Comparison of ENCODE assay signal across 26 cellular contexts in genomic region chr13:110099922-110100321, GRCh38.
"Had no signal": no experiment of that assay in that cellular context is flagged by ENCODE, and none has a peak within 500 bp of the region (broad histone marks: within the 10 kb centered on the region; RNA-seq: fewer than 3 reads in every experiment).

No MANE protein-coding gene starts in this region.

- H3K27ac ChIP-seq: stomach, suprapubic skin, testis, thoracic aorta, thyroid gland, tibial artery, tibial nerve, transverse colon, upper lobe of left lung, upper lobe of right lung, vagina had no signal

- DNase-seq: stimulated activated CD4-positive, alpha-beta T cell treated with anti-CD3 and anti-CD28 coated beads, Interleukin-2, amount 100 ng/mL, for 48 hours; stimulated activated CD4-positive, alpha-beta T cell treated with anti-CD3 and anti-CD28 coated beads, Interleukin-4, amount 100 ng/mL, for 1 hour; stimulated activated CD4-positive, alpha-beta T cell treated with anti-CD3 and anti-CD28 coated beads, Interleukin-4, amount 100 ng/mL, for 24 hours; stimulated activated CD4-positive, alpha-beta T cell treated with anti-CD3 and anti-CD28 coated beads, Interleukin-4, amount 100 ng/mL, for 4 hours; stimulated activated CD8-positive, alpha-beta memory T cell treated with anti-CD3 and anti-CD28 coated beads, Interleukin-4, amount 100 ng/mL, for 48 hours; stimulated activated naive B cell treated with anti-CD40 and anti-IgM and Interleukin-4, amounts not matched to agents 10 μg/mL and 1 μg/mL and 100 μg/mL, for 72 hours; stimulated activated naive CD4-positive, alpha-beta T cell; stimulated activated naive CD4-positive, alpha-beta T cell treated with Interleukin-2 at 50 U/mL for 16 hours; stimulated activated naive CD8-positive, alpha-beta T cell treated with anti-CD3 and anti-CD28 coated beads, Interleukin-15, amount 100 ng/mL, for 72 hours; stimulated activated naive CD8-positive, alpha-beta T cell treated with anti-CD3 and anti-CD28 coated beads, Interleukin-15, Interleukin-2, amounts not matched to agents 100 U/mL and 50 U/mL, for 24 hours; stomach; substantia nigra; testis; thyroid gland; tibial artery; transverse colon; trophoblast cell; upper lobe of left lung; upper lobe of right lung had no signal

- ATAC-seq: stimulated activated effector memory CD8-positive, alpha-beta T cell treated with anti-CD3 and anti-CD28 coated beads, Interleukin-12 subunit alpha, Interleukin-12 subunit beta, amount 100 ng/mL, for 72 hours; stimulated activated memory B cell treated with anti-CD40 and anti-IgM and Interleukin-4, amounts not matched to agents 10 μg/mL and 1 μg/mL and 100 μg/mL, for 72 hours; stimulated activated naive B cell treated with anti-CD40 and anti-IgM and Interleukin-4, amounts not matched to agents 10 μg/mL and 1 μg/mL and 100 μg/mL, for 72 hours; stimulated activated naive CD8-positive, alpha-beta T cell treated with anti-CD3 and anti-CD28 coated beads, Interleukin-15, amount 100 ng/mL, for 72 hours; stimulated activated naive CD8-positive, alpha-beta T cell treated with anti-CD3 and anti-CD28 coated beads, Interleukin-15, Interleukin-2, amounts not matched to agents 100 U/mL and 50 U/mL, for 24 hours; upper lobe of right lung had no signal

- FAIRE-seq: urothelium cell line had no signal

- H3K9me3 ChIP-seq: suprapubic skin, testis, thoracic aorta, thyroid gland, vagina had no signal

- H3K36me3 ChIP-seq: stomach, suprapubic skin, thoracic aorta, thyroid gland, tibial artery, tibial nerve, transverse colon, upper lobe of left lung, upper lobe of right lung, vagina had no signal

- H3K4me3 ChIP-seq: stomach, suprapubic skin, testis, thoracic aorta, thyroid gland, tibial artery, tibial nerve, transverse colon, upper lobe of left lung, upper lobe of right lung, vagina had no signal

- H3K4me1 ChIP-seq: testis had no signal

- H3K27me3 ChIP-seq: stomach, suprapubic skin, testis, thyroid gland, tibial artery, tibial nerve, transverse colon, upper lobe of left lung, upper lobe of right lung, vagina had no signal
